In genomic region chr22:28402066-28402465, GRCh38 we compare ENCODE assay signal across 1 cellular context.
TF ChIP-seq lines count a peak whose summit lies in the region.

No MANE protein-coding gene starts in this region.

TF ChIP-seq in HepG2, 621 proteins besides CTCF, POLR2A, EP300 and RAD21 (continued from another document):
- TF ChIP-seq ZNF407 (CRISPR knock-in tag; IDR thresholded peaks at IDR 0.05; ENCODE audit: not compliant biosample characterization): no peak
- TF ChIP-seq ESRRA (CRISPR knock-in tag; IDR thresholded peaks at IDR 0.05; ENCODE audit: low read depth): no peak
- no peak for TF ChIP-seq THAP8 (CRISPR knock-in tag; IDR thresholded peaks at IDR 0.05; ENCODE audit: borderline replicate concordance)
- no peak for TF ChIP-seq UBTF (CRISPR knock-in tag; IDR thresholded peaks at IDR 0.05)
- no peak for TF ChIP-seq ZNF564 (CRISPR knock-in tag; IDR thresholded peaks at IDR 0.05)
- TF ChIP-seq NFE2L1 (CRISPR knock-in tag; IDR thresholded peaks at IDR 0.05; ENCODE audit: borderline replicate concordance): no peak
- no peak for TF ChIP-seq FOSL1 (CRISPR knock-in tag; IDR thresholded peaks at IDR 0.05; ENCODE audit: borderline replicate concordance)
- no peak for TF ChIP-seq SALL2 (CRISPR knock-in tag; IDR thresholded peaks at IDR 0.05)
TF ChIP-seq in HepG2: peak in this region for 0.
